In genomic region chr4:83013931-83014330, GRCh38 we compare ENCODE assay signal across 1 cellular context.
TF ChIP-seq lines count a peak whose summit lies in the region.

No MANE protein-coding gene starts in this region.

TF ChIP-seq in H1, 55 proteins besides CTCF, POLR2A, EP300 and RAD21 (continued from another document):
- TF ChIP-seq USF2 (IDR thresholded peaks at IDR 0.05; ENCODE audit: low read length) (no peak), BRCA1 (IDR thresholded peaks at IDR 0.05; ENCODE audit: low read depth, low read length) (no peak), TAF1 (IDR thresholded peaks at IDR 0.05; ENCODE audit: low read depth, low read length) (no peak), RBBP5 (IDR thresholded peaks at IDR 0.05; ENCODE audit: borderline replicate concordance, low read depth, low read length) (no peak), SRF (IDR thresholded peaks at IDR 0.05; ENCODE audit: low read depth, low read length) (no peak), BACH1 (IDR thresholded peaks at IDR 0.05; ENCODE audit: low read length) (no peak), YY1 (IDR thresholded peaks at IDR 0.05; ENCODE audit: low read depth, low read length) (no peak), EGR1 (IDR thresholded peaks at IDR 0.05; ENCODE audit: borderline replicate concordance, low read depth, low read length) (no peak), CHD1 (IDR thresholded peaks at IDR 0.05; ENCODE audit: low read depth, low read length) (no peak), ATF2 (IDR thresholded peaks at IDR 0.05; ENCODE audit: low read length) (no peak), ATF3 (IDR thresholded peaks at IDR 0.05; ENCODE audit: insufficient read depth, low read depth, low read length) (no peak), RFX5 (IDR thresholded peaks at IDR 0.05; ENCODE audit: borderline replicate concordance, low read depth, low read length) (no peak), KDM4A (IDR thresholded peaks at IDR 0.05; ENCODE audit: low read depth, low read length, severe bottlenecking) (no peak)
TF ChIP-seq in H1: peak in this region for 0.
